Comparison of ENCODE assay signal across 13 cellular contexts in the genomic region with DNA sequence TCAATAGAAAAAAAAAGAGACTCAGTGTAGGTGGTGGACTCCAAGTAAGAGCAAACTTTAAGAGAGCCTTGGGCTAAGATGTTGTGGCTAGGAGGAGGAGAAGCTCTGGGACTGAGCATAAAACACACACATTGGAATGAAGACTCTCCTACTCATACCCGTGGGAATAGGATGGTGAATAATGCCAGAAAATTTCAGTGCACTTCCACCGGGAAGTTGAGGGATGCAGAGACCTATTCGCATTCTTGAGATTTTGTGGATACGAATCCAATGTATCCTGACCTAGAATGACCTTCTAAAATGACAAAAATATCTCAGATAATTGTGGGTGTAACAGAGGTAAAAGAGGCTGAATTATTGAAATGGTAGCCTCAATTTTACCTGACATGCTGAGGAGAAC.
DNase-seq lines count a peak whose midpoint lies in the region; ATAC-seq, FAIRE-seq and TF ChIP-seq lines count a peak whose summit lies in the region.
"Had no signal": no experiment of that assay in that cellular context is flagged by ENCODE, and none has a peak within 500 bp of the region (broad histone marks: within the 10 kb centered on the region; RNA-seq: fewer than 3 reads in every experiment).

No MANE protein-coding gene starts in this region.

- no peak overlapping the region for H2BK15ac ChIP-seq in IMR-90 (ENCODE audit: low read depth, low read length)

- in situ Hi-C loops in IMR-90 (cut with MboI; ENCODE audit: low sequenced_read_pairs) = no loop called here

- no peak overlapping the region for H4K5ac ChIP-seq in IMR-90 (ENCODE audit: low read depth, low read length)

- no CpG with 5 or more reads among the region's 4 CpGs for WGBS in IMR-90 (ENCODE audit: extremely low coverage in 2 of 2, insufficient read length in 1 of 2), 2 experiments
- WGBS in esophagus squamous epithelium, 2 donors = 69 to 79% methylated on average over 4 of the region's 4 CpGs

- BruUV-seq in IMR-90 (replicated peaks; lab: Mats Ljungman, UMichigan) = no TSS peak

- CTCF ChIA-PET in IMR-90 (lab: Yijun Ruan, JAX) = no interaction called here

- no peaks in the 10 kb centered on the region for H4K20me1 ChIP-seq in IMR-90 (ENCODE audit: insufficient read depth, low read length)

- H2BK5ac ChIP-seq in IMR-90 (ENCODE audit: low read depth, low read length, poor library complexity, severe bottlenecking) = peak overlapping the region; percentile 69

- DNase-seq in AG08395 (ENCODE audit: low spot score) = peak; percentile 85
- DNase-seq in IMR-90 = peak; percentile 81
- DNase-seq in bronchial epithelial cell (ENCODE audit: low read depth) = peak; percentile 46
- peak; percentile 55 for DNase-seq in iris pigment epithelial cell (ENCODE audit: low read depth)
- no peak for DNase-seq in activated CD4-positive, CD25-positive, alpha-beta regulatory T cell treated with anti-CD3 and anti-CD28 coated beads, Interleukin-2, amount 50 U/mL, for 72 hours
- DNase-seq in NCI-H146 (lab: John Stamatoyannopoulos, UW) = no peak
- DNase-seq in esophagus squamous epithelium (lab: John Stamatoyannopoulos, UW) = no peak
- DNase-seq in DMS 273 (lab: John Stamatoyannopoulos, UW; ENCODE audit: unreplicated experiment) = no peak
- DNase-seq: ACHN; activated B cell treated with CpG ODN at 0.5 μM for 24 hours; activated naive CD4-positive, alpha-beta T cell treated with anti-CD3 and anti-CD28 coated beads, Interleukin-2, amount 10 ng/mL, durations not matched to agents 7 days and 5 days; KBM-7 had no signal

- TF ChIP-seq CTCF in IMR-90 (conservative IDR thresholded peaks at IDR 0.05; ENCODE audit: low read depth, low read length) (no peak), bronchial epithelial cell (IDR thresholded peaks at IDR 0.05; ENCODE audit: insufficient read depth, low read length, severe bottlenecking) (no peak), esophagus squamous epithelium (IDR thresholded peaks at IDR 0.05) (no peak)

- FAIRE-seq in bronchial epithelial cell (lab: Jason Lieb, UNC) = no peak

- H3K4me2 ChIP-seq in IMR-90 (ENCODE audit: low read depth, low read length) = peak overlapping the region; percentile 70; the same call in 1 of the 2 replicates

- H3K27ac ChIP-seq in IMR-90 (ENCODE audit: insufficient read depth, low read length) (no peak overlapping the region), esophagus squamous epithelium (no peak overlapping the region)

- POLR2A ChIA-PET in IMR-90 (lab: Charles Lee; ENCODE audit: unreplicated experiment) = no interaction called here

- H3K9me3 ChIP-seq in IMR-90 (ENCODE audit: control insufficient read depth, insufficient read depth, low read length) (no peaks in the 10 kb centered on the region), esophagus squamous epithelium (peaks cover 0 to 5% (median 0%) of the 10 kb centered on the region in 3 donors)
- H3K9me3 ChIP-seq: HAP-1 had no signal

- dilution Hi-C loops in IMR-90 (cut with HindIII; ENCODE audit: low sequenced_read_pairs, unreplicated experiment) = no loop called here

- H3K14ac ChIP-seq in IMR-90 (replicated peaks; ENCODE audit: low read depth, low read length) = peak overlapping the region; percentile 52

- H3K4me3 ChIP-seq in IMR-90 (ENCODE audit: insufficient read depth, low read depth, low read length) (no peak overlapping the region), bronchial epithelial cell (ENCODE audit: low read depth, low read length) (no peak overlapping the region), esophagus squamous epithelium (no peak overlapping the region)
- H3K4me3 ChIP-seq: HAP-1 had no signal

- peak overlapping the region; percentile 83; the same call in 1 of the 2 replicates for H3K23ac ChIP-seq in IMR-90 (ENCODE audit: low read depth, low read length)

- H3K9me1 ChIP-seq in IMR-90 (ENCODE audit: insufficient read depth, low read length) = no peaks in the 10 kb centered on the region

- no peak overlapping the region for H2AFZ ChIP-seq in IMR-90 (replicated peaks; ENCODE audit: low read length, poor library complexity)

- H3K18ac ChIP-seq in IMR-90 (ENCODE audit: low read depth, low read length) = peak overlapping the region; percentile 68; the same call in 1 of the 2 replicates

- peak overlapping the region; percentile 89 for H2BK120ac ChIP-seq in IMR-90 (ENCODE audit: low read depth, low read length)

- no peak for TF ChIP-seq POLR2A in IMR-90 (IDR thresholded peaks at IDR 0.05; ENCODE audit: low read depth, low read length)
- no peak for TF ChIP-seq POLR2A in esophagus squamous epithelium (IDR thresholded peaks at IDR 0.05)

- no peak overlapping the region for H3K56ac ChIP-seq in IMR-90 (ENCODE audit: extremely low read depth, insufficient read depth, low read length)

- 0 out of 2 replicates have a peak overlapping the region, but pooled peaks have one; percentile 18 for H4K91ac ChIP-seq in IMR-90 (ENCODE audit: insufficient read depth, low read depth, low read length)

- H3K36me3 ChIP-seq in IMR-90 (ENCODE audit: control insufficient read depth, insufficient read depth, low read length) (no peaks in the 10 kb centered on the region), bronchial epithelial cell (ENCODE audit: control insufficient read depth, insufficient read depth, low read length) (no peaks in the 10 kb centered on the region), esophagus squamous epithelium (no peaks in the 10 kb centered on the region)
- H3K36me3 ChIP-seq: HAP-1 had no signal

- H2AK9ac ChIP-seq in IMR-90 (replicated peaks; ENCODE audit: low read depth, low read length, poor library complexity) = no peak overlapping the region

- H2AK5ac ChIP-seq in IMR-90 (ENCODE audit: low read depth, low read length) = no peak overlapping the region

- H3K4me1 ChIP-seq in IMR-90 (ENCODE audit: control insufficient read depth, insufficient read depth, low read length) (peaks cover 3% of the 10 kb centered on the region; the same call in 1 of the 2 replicates), esophagus squamous epithelium (no peaks in the 10 kb centered on the region)
- H3K4me1 ChIP-seq: HAP-1 had no signal

- TF ChIP-seq RAD21 in IMR-90 (IDR thresholded peaks at IDR 0.05; ENCODE audit: low read length) = no peak

- H3K9ac ChIP-seq in IMR-90 (ENCODE audit: low read depth, low read length) = no peak overlapping the region

- peak; percentile 83 for ATAC-seq in IMR-90 (ENCODE audit: low read depth)

- H3K27me3 ChIP-seq in IMR-90 (ENCODE audit: control insufficient read depth, insufficient read depth, low read length) (no peaks in the 10 kb centered on the region), bronchial epithelial cell (ENCODE audit: control insufficient read depth, insufficient read depth, low read length) (no peaks in the 10 kb centered on the region), esophagus squamous epithelium (no peaks in the 10 kb centered on the region)

- H3K4ac ChIP-seq in IMR-90 (ENCODE audit: low read depth, low read length) = peak overlapping the region; percentile 12; the same call in 1 of the 2 replicates

- H3K79me1 ChIP-seq in IMR-90 (ENCODE audit: low read depth in 1 of 2, low read length in 2 of 2) = no peaks in the 10 kb centered on the region

- H2BK20ac ChIP-seq in IMR-90 (ENCODE audit: low read depth, low read length) = peak overlapping the region; percentile 92

- peak overlapping the region in 1 of 2 experiments; percentile 92; a peak in 2 of 4 replicates for H4K8ac ChIP-seq in IMR-90 (ENCODE audit: low read depth in 2 of 2, low read length in 2 of 2)

- intact Hi-C loops in IMR-90 (cut with micrococcal nuclease) = no loop called here
- intact Hi-C loops in esophagus squamous epithelium (cut with DNase I) = no loop called here

TF ChIP-seq in IMR-90, 13 proteins besides CTCF, POLR2A, EP300 and RAD21:
- TF ChIP-seq SMC3 (IDR thresholded peaks at IDR 0.05; ENCODE audit: low read depth, low read length) (no peak), RCOR1 (IDR thresholded peaks at IDR 0.05; ENCODE audit: insufficient replicate concordance, low read length) (no peak), CHD1 (IDR thresholded peaks at IDR 0.05; ENCODE audit: low read depth, low read length) (no peak), RFX5 (IDR thresholded peaks at IDR 0.05; ENCODE audit: low read depth, low read length) (no peak), MAZ (IDR thresholded peaks at IDR 0.05; ENCODE audit: borderline replicate concordance, low read depth, low read length) (no peak), USF2 (IDR thresholded peaks at IDR 0.05; ENCODE audit: low read depth, low read length) (no peak), FOS (IDR thresholded peaks at IDR 0.05; ENCODE audit: low read depth, low read length) (no peak), CEBPB (IDR thresholded peaks at IDR 0.05; ENCODE audit: low read depth, low read length) (no peak), BHLHE40 (IDR thresholded peaks at IDR 0.05; ENCODE audit: low read depth, low read length) (no peak), ELK1 (IDR thresholded peaks at IDR 0.05; ENCODE audit: borderline replicate concordance, low read depth, low read length) (no peak), MXI1 (IDR thresholded peaks at IDR 0.05; ENCODE audit: borderline replicate concordance, low read depth, low read length) (no peak), NFE2L2 (IDR thresholded peaks at IDR 0.05; ENCODE audit: low read depth, low read length) (no peak), MAFK (IDR thresholded peaks at IDR 0.05; ENCODE audit: low read depth, low read length) (no peak)

Comparison
In these comparisons a context has a peak if more than half of its experiments do, and no peak if none do; other contexts are left out.
1. DNase-seq: peak in AG08395 (single experiment), IMR-90 (single experiment), bronchial epithelial cell (single experiment) and iris pigment epithelial cell (single experiment); none in activated CD4-positive, CD25-positive, alpha-beta regulatory T cell treated with anti-CD3 and anti-CD28 coated beads, Interleukin-2, amount 50 U/mL, for 72 hours (single experiment), NCI-H146 (single experiment), esophagus squamous epithelium (single experiment) and DMS 273 (single experiment).